In genomic region chr7:5692845-5693278, GRCh38 we compare ENCODE assay signal across 8 cellular contexts.
DNase-seq lines count a peak whose midpoint lies in the region; ATAC-seq and TF ChIP-seq lines count a peak whose summit lies in the region.

No MANE protein-coding gene starts in this region.

- H3K27me3 Mint-ChIP-seq in CD14-positive monocyte (ENCODE audit: low read depth in 3 of 3): peaks cover 0 to 2% (median 0%) of the 10 kb centered on the region in 3 donors
- H3K27me3 Mint-ChIP-seq in T-helper 17 cell: no peaks in the 10 kb centered on the region
- H3K27me3 Mint-ChIP-seq in glutamatergic neuron (ENCODE audit: unreplicated experiment): peaks cover 2% of the 10 kb centered on the region
- H3K27me3 Mint-ChIP-seq in type B pancreatic cell: no peaks in the 10 kb centered on the region

- H3K36me3 Mint-ChIP-seq in CD14-positive monocyte (peaks cover 23 to 50% of the 10 kb centered on the region in 2 donors), T-helper 17 cell (ENCODE audit: low read depth) (peaks cover 7% of the 10 kb centered on the region), glutamatergic neuron (ENCODE audit: unreplicated experiment) (no peaks in the 10 kb centered on the region), type B pancreatic cell (peaks cover 13% of the 10 kb centered on the region)

- intact Hi-C loops in CD14-positive monocyte (cut with micrococcal nuclease): loop anchor here (1.0 to 5.0 kb wide), 2 partner anchors 13 to 271 kb away; partner anchors contain the start of gene TNRC18 (in 1 of the 2)

- H3K4me1 Mint-ChIP-seq in CD14-positive monocyte (peaks cover 99% of the 10 kb centered on the region), T-helper 17 cell (peaks cover 78% of the 10 kb centered on the region), glutamatergic neuron (ENCODE audit: low read depth, unreplicated experiment) (peaks cover 77% of the 10 kb centered on the region), type B pancreatic cell (ENCODE audit: unreplicated experiment) (peaks cover 74% of the 10 kb centered on the region)

- H3K4me3 Mint-ChIP-seq in CD14-positive monocyte: peak overlapping the region; percentile 24 to 33
- H3K4me3 Mint-ChIP-seq in T-helper 17 cell: peak overlapping the region; percentile 94
- H3K4me3 Mint-ChIP-seq in glutamatergic neuron (ENCODE audit: unreplicated experiment): peak overlapping the region; percentile 7
- peak overlapping the region; percentile 66 for H3K4me3 Mint-ChIP-seq in type B pancreatic cell

- H3K27ac Mint-ChIP-seq in CD14-positive monocyte: peak overlapping the region; percentile 97 to 100 (median 99)
- peak overlapping the region; percentile 99 for H3K27ac Mint-ChIP-seq in T-helper 17 cell
- H3K27ac Mint-ChIP-seq in glutamatergic neuron (ENCODE audit: unreplicated experiment): peak overlapping the region; percentile 44
- H3K27ac Mint-ChIP-seq in type B pancreatic cell: peak overlapping the region; percentile 52

- H3K9me3 Mint-ChIP-seq in CD14-positive monocyte (no peaks in the 10 kb centered on the region), glutamatergic neuron (ENCODE audit: unreplicated experiment) (peaks cover 3% of the 10 kb centered on the region), type B pancreatic cell (no peaks in the 10 kb centered on the region)

- DNase-seq in CD14-positive monocyte (ENCODE audit: low spot score): no peak
- DNase-seq in LHCN-M2 (ENCODE audit: low read depth): peak; percentile 72
- no peak for DNase-seq in T-helper 17 cell
- DNase-seq in glutamatergic neuron: no peak
- no peak for DNase-seq in type B pancreatic cell (ENCODE audit: extremely low spot score, unreplicated experiment)
- no peak for DNase-seq in midbrain (lab: John Stamatoyannopoulos, UW)

- no peaks in the 10 kb centered on the region for H3K9me3 ChIP-seq in T-helper 17 cell (ENCODE audit: control insufficient read depth, low read length, poor library complexity, severe bottlenecking)

- ATAC-seq in T-helper 17 cell: no peak
- no peak for ATAC-seq in HG03442 (IDR thresholded peaks at IDR 0.05; ENCODE audit: unreplicated experiment)
- ATAC-seq in HG03520 (IDR thresholded peaks at IDR 0.05; ENCODE audit: unreplicated experiment): no peak

- no peak for TF ChIP-seq CTCF in CD14-positive monocyte (IDR thresholded peaks at IDR 0.05)
- TF ChIP-seq CTCF in glutamatergic neuron (IDR thresholded peaks at IDR 0.05; ENCODE audit: partially characterized antibody, unreplicated experiment): no peak
- no peak for TF ChIP-seq CTCF in type B pancreatic cell (conservative IDR thresholded peaks at IDR 0.05)

Comparison
In these comparisons a context has a peak if more than half of its experiments do, and no peak if none do; other contexts are left out.
1. H3K27ac Mint-ChIP-seq: peak in every context shown above with its lines; median percentile 99 in CD14-positive monocyte; 99 in T-helper 17 cell; 52 in type B pancreatic cell; 44 in glutamatergic neuron.
2. H3K4me3 Mint-ChIP-seq: peak in every context shown above with its lines; median percentile 94 in T-helper 17 cell; 66 in type B pancreatic cell; 28 in CD14-positive monocyte; 7 in glutamatergic neuron.